In the genomic region with DNA sequence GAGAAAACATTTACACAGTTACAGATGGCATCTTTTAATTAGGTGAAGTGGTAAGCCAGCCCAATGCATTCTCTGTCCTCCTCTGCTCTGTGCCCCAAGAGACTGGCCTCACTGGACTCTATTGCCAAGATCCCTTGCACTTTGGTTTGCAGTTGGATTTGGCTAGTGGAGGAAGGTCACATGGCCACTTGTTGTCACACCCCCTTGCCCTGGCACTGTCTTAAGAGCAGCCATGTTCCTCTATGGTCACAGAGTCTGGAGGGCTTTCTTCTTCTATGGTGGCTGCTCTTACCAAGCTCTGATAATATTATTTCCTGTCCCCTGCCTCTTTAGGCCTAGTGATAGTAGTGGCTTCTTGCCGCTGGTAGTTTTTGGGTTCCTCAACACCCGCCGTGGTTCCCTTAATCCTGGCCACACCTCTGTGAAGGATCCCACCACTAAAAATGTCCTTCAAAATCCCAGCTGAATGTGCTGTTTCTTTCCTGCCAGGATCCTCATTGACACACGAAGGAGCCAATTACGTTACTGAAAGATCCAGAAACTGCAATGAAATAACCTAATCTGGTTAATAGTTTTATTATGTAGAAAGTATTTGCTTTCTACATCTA, we compare ENCODE assay signal across 3 cellular contexts.
A peak's percentile ranks its signal among the peaks of the same experiment; 100 is the strongest.
TF ChIP-seq lines count a peak whose summit lies in the region.

No MANE protein-coding gene starts in this region.

TF ChIP-seq in SK-N-SH, 30 proteins besides CTCF, POLR2A, EP300 and RAD21 (continues in another document):
- no peak for TF ChIP-seq CHD2 (IDR thresholded peaks at IDR 0.05; ENCODE audit: low read length, partially characterized antibody)
- TF ChIP-seq NRF1 (IDR thresholded peaks at IDR 0.05; ENCODE audit: low read depth, low read length), result no peak
- no peak for TF ChIP-seq ELF1 (IDR thresholded peaks at IDR 0.05)
- TF ChIP-seq, protein P1, sequence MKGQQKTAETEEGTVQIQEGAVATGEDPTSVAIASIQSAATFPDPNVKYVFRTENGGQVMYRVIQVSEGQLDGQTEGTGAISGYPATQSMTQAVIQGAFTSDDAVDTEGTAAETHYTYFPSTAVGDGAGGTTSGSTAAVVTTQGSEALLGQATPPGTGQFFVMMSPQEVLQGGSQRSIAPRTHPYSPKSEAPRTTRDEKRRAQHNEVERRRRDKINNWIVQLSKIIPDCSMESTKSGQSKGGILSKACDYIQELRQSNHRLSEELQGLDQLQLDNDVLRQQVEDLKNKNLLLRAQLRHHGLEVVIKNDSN (IDR thresholded peaks at IDR 0.05; ENCODE audit: borderline replicate concordance, low read depth), result no peak
- TF ChIP-seq, protein P2, sequence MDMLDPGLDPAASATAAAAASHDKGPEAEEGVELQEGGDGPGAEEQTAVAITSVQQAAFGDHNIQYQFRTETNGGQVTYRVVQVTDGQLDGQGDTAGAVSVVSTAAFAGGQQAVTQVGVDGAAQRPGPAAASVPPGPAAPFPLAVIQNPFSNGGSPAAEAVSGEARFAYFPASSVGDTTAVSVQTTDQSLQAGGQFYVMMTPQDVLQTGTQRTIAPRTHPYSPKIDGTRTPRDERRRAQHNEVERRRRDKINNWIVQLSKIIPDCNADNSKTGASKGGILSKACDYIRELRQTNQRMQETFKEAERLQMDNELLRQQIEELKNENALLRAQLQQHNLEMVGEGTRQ (IDR thresholded peaks at IDR 0.05; ENCODE audit: borderline replicate concordance, low read depth, low read length), result no peak
- no peak for TF ChIP-seq MAX (IDR thresholded peaks at IDR 0.05; ENCODE audit: low read depth)
- no peak for TF ChIP-seq FOXM1 (IDR thresholded peaks at IDR 0.05; ENCODE audit: low read depth)
- no peak for TF ChIP-seq ZBTB33 (IDR thresholded peaks at IDR 0.05; ENCODE audit: borderline replicate concordance, low read depth)
- no peak for TF ChIP-seq TAF1 (IDR thresholded peaks at IDR 0.05; ENCODE audit: borderline replicate concordance, low read depth, low read length)
- no peak for TF ChIP-seq POLR2AphosphoS5 (IDR thresholded peaks at IDR 0.05; ENCODE audit: low read depth, low read length)
- no peak for TF ChIP-seq RFX5 (IDR thresholded peaks at IDR 0.05; ENCODE audit: low read length)
- no peak for TF ChIP-seq SIN3A (IDR thresholded peaks at IDR 0.05; ENCODE audit: borderline replicate concordance, low read depth, low read length)
- TF ChIP-seq MEF2A (IDR thresholded peaks at IDR 0.05; ENCODE audit: borderline replicate concordance, low read depth), result no peak
- no peak for TF ChIP-seq EZH2phosphoT487 (IDR thresholded peaks at IDR 0.05; ENCODE audit: borderline replicate concordance, low read depth)
- TF ChIP-seq IRF3 (IDR thresholded peaks at IDR 0.05; ENCODE audit: low read depth, low read length), result no peak
- TF ChIP-seq GABPA (IDR thresholded peaks at IDR 0.05; ENCODE audit: low read depth), result no peak

TF ChIP-seq in SK-N-SH treated with all-trans-retinoic acid at 6 μM for 48 hours, 23 proteins besides CTCF, POLR2A, EP300 and RAD21:
- no peak for TF ChIP-seq BACH2 (CRISPR knock-in tag; IDR thresholded peaks at IDR 0.05; ENCODE audit: borderline replicate concordance)

TF ChIP-seq in K562, 482 proteins besides CTCF, POLR2A, EP300 and RAD21 (continues in another document):
- TF ChIP-seq, protein P3, sequence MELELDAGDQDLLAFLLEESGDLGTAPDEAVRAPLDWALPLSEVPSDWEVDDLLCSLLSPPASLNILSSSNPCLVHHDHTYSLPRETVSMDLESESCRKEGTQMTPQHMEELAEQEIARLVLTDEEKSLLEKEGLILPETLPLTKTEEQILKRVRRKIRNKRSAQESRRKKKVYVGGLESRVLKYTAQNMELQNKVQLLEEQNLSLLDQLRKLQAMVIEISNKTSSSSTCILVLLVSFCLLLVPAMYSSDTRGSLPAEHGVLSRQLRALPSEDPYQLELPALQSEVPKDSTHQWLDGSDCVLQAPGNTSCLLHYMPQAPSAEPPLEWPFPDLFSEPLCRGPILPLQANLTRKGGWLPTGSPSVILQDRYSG (tag; conservative IDR thresholded peaks at IDR 0.05; ENCODE audit: low read depth), result no peak
- TF ChIP-seq NR2C2 (CRISPR knock-in tag; IDR thresholded peaks at IDR 0.05), result no peak
- no peak for TF ChIP-seq NR2C2 (tag; IDR thresholded peaks at IDR 0.05)
- no peak for TF ChIP-seq FOS (IDR thresholded peaks at IDR 0.05; ENCODE audit: extremely low read depth, insufficient read length)
- 0 out of 2 replicates have a peak, but pooled peaks have one; percentile 32 for TF ChIP-seq ZBTB12 (CRISPR knock-in tag; IDR thresholded peaks at IDR 0.05)
- 0 out of 2 replicates have a peak, but pooled peaks have one; percentile 12 for TF ChIP-seq NFXL1 (CRISPR knock-in tag; IDR thresholded peaks at IDR 0.05)
- TF ChIP-seq ZNF79 (CRISPR knock-in tag; IDR thresholded peaks at IDR 0.05; ENCODE audit: low read depth), result peak; percentile 78; the same call in 1 of the 2 replicates
- no peak for TF ChIP-seq PRMT5 (CRISPR knock-in tag; IDR thresholded peaks at IDR 0.05)
- TF ChIP-seq ZNF121 (CRISPR knock-in tag; conservative IDR thresholded peaks at IDR 0.05), result no peak
- TF ChIP-seq ZNF592 (IDR thresholded peaks at IDR 0.05), result peak; percentile 84
- no peak for TF ChIP-seq GATAD2B (IDR thresholded peaks at IDR 0.05; ENCODE audit: borderline replicate concordance)
- TF ChIP-seq, protein P4, sequence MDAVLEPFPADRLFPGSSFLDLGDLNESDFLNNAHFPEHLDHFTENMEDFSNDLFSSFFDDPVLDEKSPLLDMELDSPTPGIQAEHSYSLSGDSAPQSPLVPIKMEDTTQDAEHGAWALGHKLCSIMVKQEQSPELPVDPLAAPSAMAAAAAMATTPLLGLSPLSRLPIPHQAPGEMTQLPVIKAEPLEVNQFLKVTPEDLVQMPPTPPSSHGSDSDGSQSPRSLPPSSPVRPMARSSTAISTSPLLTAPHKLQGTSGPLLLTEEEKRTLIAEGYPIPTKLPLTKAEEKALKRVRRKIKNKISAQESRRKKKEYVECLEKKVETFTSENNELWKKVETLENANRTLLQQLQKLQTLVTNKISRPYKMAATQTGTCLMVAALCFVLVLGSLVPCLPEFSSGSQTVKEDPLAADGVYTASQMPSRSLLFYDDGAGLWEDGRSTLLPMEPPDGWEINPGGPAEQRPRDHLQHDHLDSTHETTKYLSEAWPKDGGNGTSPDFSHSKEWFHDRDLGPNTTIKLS (IDR thresholded peaks at IDR 0.05; ENCODE audit: borderline replicate concordance, low read depth), result no peak
- TF ChIP-seq ZNF354B (CRISPR knock-in tag; IDR thresholded peaks at IDR 0.05), result no peak
- TF ChIP-seq TRIM24 (IDR thresholded peaks at IDR 0.05), result no peak
- TF ChIP-seq, protein P5, sequence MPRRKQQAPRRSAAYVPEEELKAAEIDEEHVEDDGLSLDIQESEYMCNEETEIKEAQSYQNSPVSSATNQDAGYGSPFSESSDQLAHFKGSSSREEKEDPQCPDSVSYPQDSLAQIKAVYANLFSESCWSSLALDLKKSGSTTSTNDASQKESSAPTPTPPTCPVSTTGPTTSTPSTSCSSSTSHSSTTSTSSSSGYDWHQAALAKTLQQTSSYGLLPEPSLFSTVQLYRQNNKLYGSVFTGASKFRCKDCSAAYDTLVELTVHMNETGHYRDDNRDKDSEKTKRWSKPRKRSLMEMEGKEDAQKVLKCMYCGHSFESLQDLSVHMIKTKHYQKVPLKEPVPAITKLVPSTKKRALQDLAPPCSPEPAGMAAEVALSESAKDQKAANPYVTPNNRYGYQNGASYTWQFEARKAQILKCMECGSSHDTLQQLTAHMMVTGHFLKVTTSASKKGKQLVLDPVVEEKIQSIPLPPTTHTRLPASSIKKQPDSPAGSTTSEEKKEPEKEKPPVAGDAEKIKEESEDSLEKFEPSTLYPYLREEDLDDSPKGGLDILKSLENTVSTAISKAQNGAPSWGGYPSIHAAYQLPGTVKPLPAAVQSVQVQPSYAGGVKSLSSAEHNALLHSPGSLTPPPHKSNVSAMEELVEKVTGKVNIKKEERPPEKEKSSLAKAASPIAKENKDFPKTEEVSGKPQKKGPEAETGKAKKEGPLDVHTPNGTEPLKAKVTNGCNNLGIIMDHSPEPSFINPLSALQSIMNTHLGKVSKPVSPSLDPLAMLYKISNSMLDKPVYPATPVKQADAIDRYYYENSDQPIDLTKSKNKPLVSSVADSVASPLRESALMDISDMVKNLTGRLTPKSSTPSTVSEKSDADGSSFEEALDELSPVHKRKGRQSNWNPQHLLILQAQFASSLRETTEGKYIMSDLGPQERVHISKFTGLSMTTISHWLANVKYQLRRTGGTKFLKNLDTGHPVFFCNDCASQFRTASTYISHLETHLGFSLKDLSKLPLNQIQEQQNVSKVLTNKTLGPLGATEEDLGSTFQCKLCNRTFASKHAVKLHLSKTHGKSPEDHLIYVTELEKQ (CRISPR knock-in tag; IDR thresholded peaks at IDR 0.05), result 0 out of 2 replicates have a peak, but pooled peaks have one; percentile 39
- TF ChIP-seq RNF2 (IDR thresholded peaks at IDR 0.05), result no peak
- 0 out of 4 replicates have a peak, but pooled peaks of 1 of the 2 experiments have one; percentile 37 for TF ChIP-seq TEAD1 (CRISPR knock-in tag; IDR thresholded peaks at IDR 0.05)
- peak; percentile 41; the same call in 1 of the 2 replicates for TF ChIP-seq ZNF197 (CRISPR knock-in tag; IDR thresholded peaks at IDR 0.05; ENCODE audit: low read depth)
- no peak for TF ChIP-seq JUNB (CRISPR knock-in tag; conservative IDR thresholded peaks at IDR 0.05)
- TF ChIP-seq, protein P6, sequence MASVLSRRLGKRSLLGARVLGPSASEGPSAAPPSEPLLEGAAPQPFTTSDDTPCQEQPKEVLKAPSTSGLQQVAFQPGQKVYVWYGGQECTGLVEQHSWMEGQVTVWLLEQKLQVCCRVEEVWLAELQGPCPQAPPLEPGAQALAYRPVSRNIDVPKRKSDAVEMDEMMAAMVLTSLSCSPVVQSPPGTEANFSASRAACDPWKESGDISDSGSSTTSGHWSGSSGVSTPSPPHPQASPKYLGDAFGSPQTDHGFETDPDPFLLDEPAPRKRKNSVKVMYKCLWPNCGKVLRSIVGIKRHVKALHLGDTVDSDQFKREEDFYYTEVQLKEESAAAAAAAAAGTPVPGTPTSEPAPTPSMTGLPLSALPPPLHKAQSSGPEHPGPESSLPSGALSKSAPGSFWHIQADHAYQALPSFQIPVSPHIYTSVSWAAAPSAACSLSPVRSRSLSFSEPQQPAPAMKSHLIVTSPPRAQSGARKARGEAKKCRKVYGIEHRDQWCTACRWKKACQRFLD (CRISPR knock-in tag; IDR thresholded peaks at IDR 0.05), result peak; percentile 30; the same call in 1 of the 2 replicates
- TF ChIP-seq SMAD4 (CRISPR knock-in tag; conservative IDR thresholded peaks at IDR 0.05), result peak; percentile 76
- TF ChIP-seq ZNF766 (CRISPR knock-in tag; conservative IDR thresholded peaks at IDR 0.05), result peak; percentile 73; the same call in 1 of the 2 replicates
- no peak for TF ChIP-seq RUNX1 (IDR thresholded peaks at IDR 0.05; ENCODE audit: low read depth)
- peak; percentile 66 for TF ChIP-seq DDX20 (tag; IDR thresholded peaks at IDR 0.05; ENCODE audit: low read depth)
- TF ChIP-seq ZNF584 (CRISPR knock-in tag; IDR thresholded peaks at IDR 0.05; ENCODE audit: low read depth), result peak; percentile 72
- no peak for TF ChIP-seq SMAD2 (IDR thresholded peaks at IDR 0.05; ENCODE audit: low read depth, low read length)
- no peak for TF ChIP-seq ZBTB7A (IDR thresholded peaks at IDR 0.05; ENCODE audit: borderline replicate concordance, control insufficient read depth, low read depth, low read length)
- TF ChIP-seq, protein P7, sequence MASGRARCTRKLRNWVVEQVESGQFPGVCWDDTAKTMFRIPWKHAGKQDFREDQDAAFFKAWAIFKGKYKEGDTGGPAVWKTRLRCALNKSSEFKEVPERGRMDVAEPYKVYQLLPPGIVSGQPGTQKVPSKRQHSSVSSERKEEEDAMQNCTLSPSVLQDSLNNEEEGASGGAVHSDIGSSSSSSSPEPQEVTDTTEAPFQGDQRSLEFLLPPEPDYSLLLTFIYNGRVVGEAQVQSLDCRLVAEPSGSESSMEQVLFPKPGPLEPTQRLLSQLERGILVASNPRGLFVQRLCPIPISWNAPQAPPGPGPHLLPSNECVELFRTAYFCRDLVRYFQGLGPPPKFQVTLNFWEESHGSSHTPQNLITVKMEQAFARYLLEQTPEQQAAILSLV (tag; IDR thresholded peaks at IDR 0.05), result 0 out of 2 replicates have a peak, but pooled peaks have one; percentile 55
- peak; percentile 73; the same call in 1 of the 2 replicates for TF ChIP-seq ZNF583 (CRISPR knock-in tag; IDR thresholded peaks at IDR 0.05)
